11 cellular contexts compared by ENCODE assay signal in the genomic region with DNA sequence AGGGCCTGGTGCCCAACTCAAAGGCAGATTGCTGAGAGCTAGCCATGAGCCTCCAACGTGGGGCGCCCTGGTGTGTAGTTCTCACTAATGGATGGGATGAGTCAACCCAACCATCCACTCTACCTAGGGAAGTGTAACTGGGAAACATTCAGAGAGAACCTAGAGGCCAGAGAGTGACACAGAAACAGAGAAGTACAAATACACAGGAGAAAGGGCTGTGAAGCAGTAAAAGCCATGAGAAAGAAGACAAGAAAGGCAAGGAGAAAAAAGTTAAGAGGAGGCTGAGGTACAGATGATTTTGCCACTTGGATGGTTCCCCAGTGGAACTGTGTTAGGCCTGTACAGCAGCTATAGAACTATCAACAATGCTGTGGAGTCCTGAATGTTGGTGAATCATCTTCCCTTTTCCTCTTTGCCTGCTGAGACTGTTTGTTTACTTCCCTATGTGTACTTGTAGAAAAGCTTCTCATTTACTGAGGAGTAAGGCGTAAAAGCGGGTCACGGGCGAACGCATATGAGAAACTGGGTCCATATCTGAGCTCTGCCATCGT. TPM values are rescaled to one million over a fixed set of nuclear protein-coding genes. Genes with fewer than 3 reads are reported as not detected.
DNase-seq lines count a peak whose midpoint lies in the region; ATAC-seq and TF ChIP-seq lines count a peak whose summit lies in the region.
"Had no signal": no experiment of that assay in that cellular context is flagged by ENCODE, and none has a peak within 500 bp of the region (broad histone marks: within the 10 kb centered on the region; RNA-seq: fewer than 3 reads in every experiment).

No MANE protein-coding gene starts in this region.

- intact Hi-C loops in heart left ventricle (cut with DNase I) = no loop called here
- intact Hi-C loops in Right ventricle myocardium inferior (cut with DNase I) = no loop called here
- intact Hi-C loops in activated T-helper 1 cell treated with anti-CD3 and anti-CD28 coated beads, Interleukin-12 subunit alpha, Interleukin-12 subunit beta, Interleukin-2, Interleukin-4 antibody, amounts not matched to agents 30 ng/mL and 10 ng/mL and 1 ng/mL, durations not matched to agents 14 hours and 24 hours and 36 hours (cut with micrococcal nuclease) = loop anchor here (10.0 kb wide), 1 partner anchor 416 kb away; a partner anchor contains a TSS

- H3K4me3 Mint-ChIP-seq in activated T-helper 1 cell treated with anti-CD3 and anti-CD28 coated beads, Interleukin-12 subunit alpha, Interleukin-12 subunit beta, Interleukin-2, Interleukin-4 antibody, amounts not matched to agents 30 ng/mL and 10 ng/mL and 1 ng/mL, durations not matched to agents 14 hours and 24 hours and 36 hours = peak overlapping the region; percentile 1
- no peak overlapping the region for H3K4me3 Mint-ChIP-seq in type B pancreatic cell
- H3K4me3 Mint-ChIP-seq: B cell had no signal

- H3K4me1 ChIP-seq in heart left ventricle = peaks cover 0 to 74% (median 34%) of the 10 kb centered on the region in 12 donors

- no peaks in the 10 kb centered on the region for H3K9me3 Mint-ChIP-seq in activated T-helper 1 cell treated with anti-CD3 and anti-CD28 coated beads, Interleukin-12 subunit alpha, Interleukin-12 subunit beta, Interleukin-2, Interleukin-4 antibody, amounts not matched to agents 30 ng/mL and 10 ng/mL and 1 ng/mL, durations not matched to agents 14 hours and 24 hours and 36 hours
- H3K9me3 Mint-ChIP-seq in type B pancreatic cell = peaks cover 3% of the 10 kb centered on the region

- peak overlapping the region; percentile 54 for H3K27ac Mint-ChIP-seq in activated T-helper 1 cell treated with anti-CD3 and anti-CD28 coated beads, Interleukin-12 subunit alpha, Interleukin-12 subunit beta, Interleukin-2, Interleukin-4 antibody, amounts not matched to agents 30 ng/mL and 10 ng/mL and 1 ng/mL, durations not matched to agents 14 hours and 24 hours and 36 hours
- H3K27ac Mint-ChIP-seq in type B pancreatic cell = peak overlapping the region; percentile 6
- H3K27ac Mint-ChIP-seq: B cell had no signal

- H3K27me3 Mint-ChIP-seq in activated T-helper 1 cell treated with anti-CD3 and anti-CD28 coated beads, Interleukin-12 subunit alpha, Interleukin-12 subunit beta, Interleukin-2, Interleukin-4 antibody, amounts not matched to agents 30 ng/mL and 10 ng/mL and 1 ng/mL, durations not matched to agents 14 hours and 24 hours and 36 hours (ENCODE audit: insufficient read depth) = no peaks in the 10 kb centered on the region
- H3K27me3 Mint-ChIP-seq in type B pancreatic cell = no peaks in the 10 kb centered on the region
- H3K27me3 Mint-ChIP-seq: B cell had no signal

- peaks cover 0 to 12% (median 11%) of the 10 kb centered on the region in 9 donors for H3K36me3 ChIP-seq in heart left ventricle

- peak overlapping the region in 2 of 12 donors; percentile 14 to 73 for H3K27ac ChIP-seq in heart left ventricle

- H3K27me3 ChIP-seq in heart left ventricle = no peaks in the 10 kb centered on the region

- DNase-seq in heart left ventricle = no peak
- no peak for DNase-seq in Right ventricle myocardium inferior (ENCODE audit: missing footprints)
- no peak for DNase-seq in activated T-helper 1 cell treated with anti-CD3 and anti-CD28 coated beads, Interleukin-12 subunit alpha, Interleukin-12 subunit beta, Interleukin-2, Interleukin-4 antibody, amounts not matched to agents 30 ng/mL and 10 ng/mL and 1 ng/mL, durations not matched to agents 14 hours and 24 hours and 36 hours (ENCODE audit: low spot score)
- DNase-seq in islet precursor cell = peak; percentile 66
- no peak for DNase-seq in type B pancreatic cell (ENCODE audit: extremely low spot score, unreplicated experiment)
- no peak for DNase-seq in SKM-1 (lab: John Stamatoyannopoulos, UW; ENCODE audit: unreplicated experiment)
- DNase-seq in stimulated activated naive CD8-positive, alpha-beta T cell treated with anti-CD3 and anti-CD28 coated beads, Interleukin-15, Interleukin-2, amounts not matched to agents 100 U/mL and 50 U/mL, for 24 hours = no peak
- no peak for DNase-seq in NCI-H82 treated with DMSO at 0.1 percent for 48 hours (lab: John Stamatoyannopoulos, UW; ENCODE audit: unreplicated experiment)
- DNase-seq: amniotic stem cell, mesendoderm had no signal

- ATAC-seq in heart left ventricle = peak in 3 of 4 donors; percentile 35 to 63 (median 49)
- no peak for ATAC-seq in Right ventricle myocardium inferior
- no peak for ATAC-seq in stimulated activated naive CD8-positive, alpha-beta T cell treated with anti-CD3 and anti-CD28 coated beads, Interleukin-15, Interleukin-2, amounts not matched to agents 100 U/mL and 50 U/mL, for 24 hours

- peaks cover 76% of the 10 kb centered on the region for H3K4me1 Mint-ChIP-seq in activated T-helper 1 cell treated with anti-CD3 and anti-CD28 coated beads, Interleukin-12 subunit alpha, Interleukin-12 subunit beta, Interleukin-2, Interleukin-4 antibody, amounts not matched to agents 30 ng/mL and 10 ng/mL and 1 ng/mL, durations not matched to agents 14 hours and 24 hours and 36 hours (ENCODE audit: low read depth)
- peaks cover 43% of the 10 kb centered on the region for H3K4me1 Mint-ChIP-seq in type B pancreatic cell (ENCODE audit: unreplicated experiment)

- TF ChIP-seq POLR2A in heart left ventricle (IDR thresholded peaks at IDR 0.05) = no peak

- no peak overlapping the region for H3K4me3 ChIP-seq in heart left ventricle

- TF ChIP-seq CTCF in heart left ventricle (IDR thresholded peaks at IDR 0.05) (no peak), type B pancreatic cell (conservative IDR thresholded peaks at IDR 0.05) (no peak)

- no peaks in the 10 kb centered on the region for H3K9me3 ChIP-seq in heart left ventricle

- H3K36me3 Mint-ChIP-seq in activated T-helper 1 cell treated with anti-CD3 and anti-CD28 coated beads, Interleukin-12 subunit alpha, Interleukin-12 subunit beta, Interleukin-2, Interleukin-4 antibody, amounts not matched to agents 30 ng/mL and 10 ng/mL and 1 ng/mL, durations not matched to agents 14 hours and 24 hours and 36 hours (ENCODE audit: low read depth) = peaks cover 23% of the 10 kb centered on the region
- H3K36me3 Mint-ChIP-seq in type B pancreatic cell = peaks cover 6% of the 10 kb centered on the region

- 75 to 89% (median 83%) methylated on average over 8 of the region's 8 CpGs for WGBS in heart left ventricle, 4 donors

RNA-seq across cellular contexts. Expression of a gene that starts 39.0 kb away (rescaled TPM):
- total RNA-seq in heart left ventricle (10 to 100 TPM in 8 of 9 donors, 1 to 10 TPM in 1; 7.0 to 30.6 (median 20.6) TPM), Right ventricle myocardium inferior (22.4 TPM), type B pancreatic cell (ENCODE audit: low replicate concordance) (52.2 and 74.2 TPM in 2 replicates)
- polyA plus RNA-seq in heart left ventricle = 1 to 10 TPM; 5.6 to 9.6 TPM
- 50.1 and 52.4 TPM in 2 replicates for total RNA-seq in activated T-helper 1 cell treated with anti-CD3 and anti-CD28 coated beads, Interleukin-12 subunit alpha, Interleukin-12 subunit beta, Interleukin-2, Interleukin-4 antibody, amounts not matched to agents 30 ng/mL and 10 ng/mL and 1 ng/mL, durations not matched to agents 14 hours and 24 hours and 36 hours

Comparison
In these comparisons a context has a peak if more than half of its experiments do, and no peak if none do; other contexts are left out.
1. ATAC-seq: peak in heart left ventricle (3 of 4); none in Right ventricle myocardium inferior (single experiment) and stimulated activated naive CD8-positive, alpha-beta T cell treated with anti-CD3 and anti-CD28 coated beads, Interleukin-15, Interleukin-2, amounts not matched to agents 100 U/mL and 50 U/mL, for 24 hours (single experiment).